ENCODE assay signal across 10 cellular contexts in the genomic region with DNA sequence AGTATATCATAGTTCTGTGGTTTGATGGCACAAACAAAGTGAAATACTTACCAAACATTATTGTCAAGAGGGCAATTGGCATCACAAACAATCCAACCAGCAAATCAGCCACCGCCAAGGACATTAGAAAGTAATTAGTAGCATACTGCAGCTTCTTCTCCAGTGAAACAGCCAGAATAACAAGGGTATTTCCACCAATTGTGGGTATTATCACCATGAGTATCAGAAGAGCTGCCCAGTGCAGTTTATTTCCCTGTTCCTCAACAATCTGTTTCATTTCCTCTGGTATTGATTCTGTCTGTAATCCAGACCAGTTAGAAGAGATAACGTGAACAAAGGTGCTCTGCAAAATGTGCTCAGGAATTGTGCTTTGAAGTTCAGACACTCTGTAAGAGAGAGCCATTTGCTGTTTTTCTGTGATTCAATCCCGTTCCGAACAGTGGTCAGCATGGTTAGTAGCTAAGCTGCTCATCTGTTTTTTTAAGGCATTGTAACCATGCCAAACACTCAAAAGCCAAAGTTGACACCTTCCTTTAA. TPM values are rescaled to one million over a fixed set of nuclear protein-coding genes. Genes with fewer than 3 reads are reported as not detected.
DNase-seq lines count a peak whose midpoint lies in the region; ATAC-seq and TF ChIP-seq lines count a peak whose summit lies in the region.
"Had no signal": no experiment of that assay in that cellular context is flagged by ENCODE, and none has a peak within 500 bp of the region (broad histone marks: within the 10 kb centered on the region; RNA-seq: fewer than 3 reads in every experiment).

No MANE protein-coding gene starts in this region.

- peaks cover 33% of the 10 kb centered on the region for H3K4me1 ChIP-seq in SJCRH30

- no peak for TF ChIP-seq CTCF in nephron (IDR thresholded peaks at IDR 0.05; ENCODE audit: unreplicated experiment in 3 of 3)
- no peak for TF ChIP-seq CTCF in GM10248 (IDR thresholded peaks at IDR 0.05; ENCODE audit: control extremely low read depth, extremely low read depth, low read depth, missing control alignments)

- in situ Hi-C loops in Caki2 (cut with HindIII; ENCODE audit: low pct_unique_long_range_greater_than_20kb, low sequenced_read_pairs), result no loop called here

- no peaks in the 10 kb centered on the region for H3K36me3 Mint-ChIP-seq in nephron (ENCODE audit: low read depth)

- peak overlapping the region; percentile 21; the same call in 1 of the 2 replicates for H3K27ac ChIP-seq in SJCRH30

- H3K4me1 Mint-ChIP-seq in nephron, result peaks cover 60% of the 10 kb centered on the region

- H3K27me3 ChIP-seq in SJCRH30, result no peaks in the 10 kb centered on the region

- H3K9me3 Mint-ChIP-seq in nephron, result no peaks in the 10 kb centered on the region

- POLR2A ChIA-PET in GM10248 (lab: Yijun Ruan, JAX), result no interaction called here

- H3K27ac Mint-ChIP-seq in nephron, result peak overlapping the region; percentile 77 to 96 (median 79)

- 0 out of 2 replicates have a peak overlapping the region, but pooled peaks have one; percentile 1 for H3K4me3 ChIP-seq in SJCRH30

- H3K4me3 Mint-ChIP-seq in nephron, result peak overlapping the region; percentile 24 to 84 (median 62)

- H3K36me3 ChIP-seq in SJCRH30, result peaks cover 6% of the 10 kb centered on the region; the same call in 1 of the 2 replicates

- H3K27me3 Mint-ChIP-seq in nephron (ENCODE audit: low read depth), result no peaks in the 10 kb centered on the region

- no peak for ATAC-seq in HG03378 (IDR thresholded peaks at IDR 0.05; ENCODE audit: unreplicated experiment)

- DNase-seq in Caki2 (ENCODE audit: low read depth) (peak; percentile 53), SJCRH30 (peak in 1 of 2 experiments; percentile 59), fibroblast of gingiva (ENCODE audit: low read depth) (peak; percentile 35), NCI-H446 treated with DMSO at 0.1 percent for 48 hours (lab: John Stamatoyannopoulos, UW) (no peak), GM10248 (ENCODE audit: extremely low spot score) (no peak), nucleus accumbens (lab: John Stamatoyannopoulos, UW) (no peak)

- H3K9me3 ChIP-seq in SJCRH30 (replicated peaks), result no peaks in the 10 kb centered on the region

- CTCF ChIA-PET in GM10248 (lab: Yijun Ruan, JAX), result interaction anchor here (0.8 to 1.5 kb wide), 11 partner anchors 9 to 328 kb away, joined by 3 to 7 read pairs (median 3); no protein-coding TSS in a partner anchor

RNA-seq across cellular contexts. Expression of a gene that starts 1.4 kb away (rescaled TPM):
- 0.12 and 0.51 TPM in 2 replicates for total RNA-seq in Caki2 (2014; rRNA removed; shearing (Covaris generic); ENCODE audit: low replicate concordance)
- 0.15 and 0.32 TPM in 2 replicates for total RNA-seq in SJCRH30 (2014; rRNA removed; shearing (Covaris generic))
- total RNA-seq: epithelial cell of proximal tubule, M059J had no signal

Comparison
In these comparisons a context has a peak if more than half of its experiments do, and no peak if none do; other contexts are left out.
1. DNase-seq: peak in Caki2 (single experiment) and fibroblast of gingiva (single experiment); none in NCI-H446 treated with DMSO at 0.1 percent for 48 hours (single experiment), GM10248 (single experiment) and nucleus accumbens (0 of 56).